ENCODE assay signal across 5 cellular contexts in the genomic region with DNA sequence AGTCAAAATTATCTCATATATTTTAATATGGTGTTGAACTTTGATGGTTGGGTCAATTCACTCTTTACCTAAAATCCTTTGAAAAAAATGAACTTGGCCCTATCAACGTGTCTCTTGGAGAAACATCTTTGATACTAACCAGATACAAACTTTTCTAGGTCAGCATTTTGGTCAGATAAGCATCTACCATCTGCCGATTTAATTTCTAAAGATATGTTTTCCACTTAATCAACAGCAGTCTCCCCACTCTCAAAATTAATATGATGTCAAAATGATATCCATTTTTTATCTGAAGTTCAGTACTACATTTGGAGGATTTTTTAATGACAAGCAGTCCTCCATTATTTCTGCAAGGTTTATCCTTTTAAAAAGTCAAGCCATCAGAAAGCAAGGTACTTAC.
"Had no signal": no experiment of that assay in that cellular context is flagged by ENCODE, and none has a peak within 500 bp of the region (broad histone marks: within the 10 kb centered on the region; RNA-seq: fewer than 3 reads in every experiment).

No MANE protein-coding gene starts in this region.

- DNase-seq: H9, HCEC 1CT, IMR-90 had no signal

- H3K4me3 Mint-ChIP-seq: GM23338, H9 had no signal

- H3K9me3 Mint-ChIP-seq: GM23338, H9 had no signal

- ATAC-seq: GM23338, K562 had no signal
